Comparison of ENCODE assay signal across 1 cellular context in the genomic region with DNA sequence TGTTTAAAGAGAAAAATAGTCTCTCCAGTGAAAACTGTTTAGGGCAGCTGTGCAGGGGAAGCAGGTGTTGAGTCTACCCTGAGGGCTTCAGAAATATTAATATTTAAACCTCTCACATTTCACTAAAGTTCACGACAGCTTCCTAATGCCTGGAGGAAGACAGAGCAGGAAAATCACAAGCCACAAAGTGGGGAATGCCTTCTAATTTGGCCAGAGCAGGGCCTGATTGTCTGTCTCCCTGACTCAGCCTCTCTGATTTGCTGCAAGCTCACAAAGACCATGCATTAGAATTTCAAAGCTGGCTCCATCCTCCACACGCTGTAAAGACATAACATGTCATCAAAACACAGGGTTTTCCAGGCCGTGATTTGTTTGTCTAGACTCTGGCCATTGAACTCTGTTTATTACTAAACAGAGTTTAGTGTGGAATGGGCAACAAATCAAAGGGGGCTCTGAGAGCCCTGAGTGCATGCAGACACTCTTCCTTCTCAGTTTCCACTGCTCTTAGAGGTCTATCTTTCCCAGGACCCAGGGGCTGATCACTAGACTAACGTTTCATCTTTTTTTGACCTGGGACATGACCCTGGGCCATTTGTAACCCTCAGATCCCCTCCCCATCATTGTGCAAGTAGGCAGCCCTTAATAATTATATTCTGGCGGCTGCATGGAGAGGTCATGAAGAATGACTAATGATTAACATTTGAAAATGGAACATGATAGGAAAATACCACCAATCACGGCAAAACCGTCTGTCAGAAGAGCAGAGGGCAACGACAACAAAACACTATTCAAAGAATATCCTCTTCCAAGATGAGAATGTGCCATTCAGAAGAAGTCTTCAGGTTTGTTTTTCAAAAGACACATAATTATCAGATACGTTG.
TF ChIP-seq lines count a peak whose summit lies in the region.

No MANE protein-coding gene starts in this region.

TF ChIP-seq in HepG2, 621 proteins besides CTCF, POLR2A, EP300 and RAD21 (continued from another document and continues in another):
- TF ChIP-seq, protein P1, sequence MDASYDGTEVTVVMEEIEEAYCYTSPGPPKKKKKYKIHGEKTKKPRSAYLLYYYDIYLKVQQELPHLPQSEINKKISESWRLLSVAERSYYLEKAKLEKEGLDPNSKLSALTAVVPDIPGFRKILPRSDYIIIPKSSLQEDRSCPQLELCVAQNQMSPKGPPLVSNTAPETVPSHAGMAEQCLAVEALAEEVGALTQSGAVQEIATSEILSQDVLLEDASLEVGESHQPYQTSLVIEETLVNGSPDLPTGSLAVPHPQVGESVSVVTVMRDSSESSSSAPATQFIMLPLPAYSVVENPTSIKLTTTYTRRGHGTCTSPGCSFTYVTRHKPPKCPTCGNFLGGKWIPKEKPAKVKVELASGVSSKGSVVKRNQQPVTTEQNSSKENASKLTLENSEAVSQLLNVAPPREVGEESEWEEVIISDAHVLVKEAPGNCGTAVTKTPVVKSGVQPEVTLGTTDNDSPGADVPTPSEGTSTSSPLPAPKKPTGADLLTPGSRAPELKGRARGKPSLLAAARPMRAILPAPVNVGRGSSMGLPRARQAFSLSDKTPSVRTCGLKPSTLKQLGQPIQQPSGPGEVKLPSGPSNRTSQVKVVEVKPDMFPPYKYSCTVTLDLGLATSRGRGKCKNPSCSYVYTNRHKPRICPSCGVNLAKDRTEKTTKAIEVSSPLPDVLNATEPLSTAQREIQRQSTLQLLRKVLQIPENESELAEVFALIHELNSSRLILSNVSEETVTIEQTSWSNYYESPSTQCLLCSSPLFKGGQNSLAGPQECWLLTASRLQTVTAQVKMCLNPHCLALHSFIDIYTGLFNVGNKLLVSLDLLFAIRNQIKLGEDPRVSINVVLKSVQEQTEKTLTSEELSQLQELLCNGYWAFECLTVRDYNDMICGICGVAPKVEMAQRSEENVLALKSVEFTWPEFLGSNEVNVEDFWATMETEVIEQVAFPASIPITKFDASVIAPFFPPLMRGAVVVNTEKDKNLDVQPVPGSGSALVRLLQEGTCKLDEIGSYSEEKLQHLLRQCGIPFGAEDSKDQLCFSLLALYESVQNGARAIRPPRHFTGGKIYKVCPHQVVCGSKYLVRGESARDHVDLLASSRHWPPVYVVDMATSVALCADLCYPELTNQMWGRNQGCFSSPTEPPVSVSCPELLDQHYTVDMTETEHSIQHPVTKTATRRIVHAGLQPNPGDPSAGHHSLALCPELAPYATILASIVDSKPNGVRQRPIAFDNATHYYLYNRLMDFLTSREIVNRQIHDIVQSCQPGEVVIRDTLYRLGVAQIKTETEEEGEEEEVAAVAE (CRISPR knock-in tag; IDR thresholded peaks at IDR 0.05; ENCODE audit: borderline replicate concordance) = no peak
- TF ChIP-seq MED13 (CRISPR knock-in tag; IDR thresholded peaks at IDR 0.05) (peak; percentile 66; the same call in 1 of the 2 replicates), EED (CRISPR knock-in tag; IDR thresholded peaks at IDR 0.05) (no peak), ZNF253 (CRISPR knock-in tag; IDR thresholded peaks at IDR 0.05; ENCODE audit: borderline replicate concordance) (no peak), ZNF430 (CRISPR knock-in tag; IDR thresholded peaks at IDR 0.05) (no peak), ZNF724P (CRISPR knock-in tag; IDR thresholded peaks at IDR 0.05; ENCODE audit: borderline replicate concordance) (0 out of 2 replicates have a peak, but pooled peaks have one; percentile 38), HOXA5 (CRISPR knock-in tag; IDR thresholded peaks at IDR 0.05) (0 out of 2 replicates have a peak, but pooled peaks have one; percentile 46), ZNF34 (CRISPR knock-in tag; IDR thresholded peaks at IDR 0.05; ENCODE audit: borderline replicate concordance) (no peak), MATR3 (CRISPR knock-in tag; IDR thresholded peaks at IDR 0.05) (no peak), SRY (CRISPR knock-in tag; IDR thresholded peaks at IDR 0.05) (no peak), MAF1 (CRISPR knock-in tag; IDR thresholded peaks at IDR 0.05; ENCODE audit: borderline replicate concordance) (no peak), LCORL (IDR thresholded peaks at IDR 0.05) (no peak), LCORL (CRISPR knock-in tag; IDR thresholded peaks at IDR 0.05) (peak; percentile 63; the same call in 1 of the 2 replicates), SALL1 (CRISPR knock-in tag; IDR thresholded peaks at IDR 0.05) (peak; percentile 93), SP140L (CRISPR knock-in tag; IDR thresholded peaks at IDR 0.05; ENCODE audit: borderline replicate concordance) (peak; percentile 64; the same call in 1 of the 2 replicates), CC2D1A (CRISPR knock-in tag; IDR thresholded peaks at IDR 0.05) (0 out of 2 replicates have a peak, but pooled peaks have one; percentile 72), ZNF24 (IDR thresholded peaks at IDR 0.05) (no peak), ZNF766 (CRISPR knock-in tag; IDR thresholded peaks at IDR 0.05; ENCODE audit: borderline replicate concordance) (no peak), GTF3A (CRISPR knock-in tag; conservative IDR thresholded peaks at IDR 0.05) (no peak), KDM6A (CRISPR knock-in tag; IDR thresholded peaks at IDR 0.05; ENCODE audit: low read depth) (no peak), ZNF883 (CRISPR knock-in tag; IDR thresholded peaks at IDR 0.05; ENCODE audit: not compliant biosample characterization) (no peak), MXD4 (CRISPR knock-in tag; IDR thresholded peaks at IDR 0.05) (peak; percentile 38; the same call in 1 of the 2 replicates), ZNF225 (CRISPR knock-in tag; IDR thresholded peaks at IDR 0.05) (no peak), HNRNPH1 (optimal IDR thresholded peaks at IDR 0.05; ENCODE audit: low read depth, low read length) (no peak), TCF12 (IDR thresholded peaks at IDR 0.05) (no peak), TCF12 (CRISPR knock-in tag; IDR thresholded peaks at IDR 0.05) (peak; percentile 79; the same call in 1 of the 2 replicates), ZNF564 (CRISPR knock-in tag; IDR thresholded peaks at IDR 0.05) (no peak)
- TF ChIP-seq, protein P2, sequence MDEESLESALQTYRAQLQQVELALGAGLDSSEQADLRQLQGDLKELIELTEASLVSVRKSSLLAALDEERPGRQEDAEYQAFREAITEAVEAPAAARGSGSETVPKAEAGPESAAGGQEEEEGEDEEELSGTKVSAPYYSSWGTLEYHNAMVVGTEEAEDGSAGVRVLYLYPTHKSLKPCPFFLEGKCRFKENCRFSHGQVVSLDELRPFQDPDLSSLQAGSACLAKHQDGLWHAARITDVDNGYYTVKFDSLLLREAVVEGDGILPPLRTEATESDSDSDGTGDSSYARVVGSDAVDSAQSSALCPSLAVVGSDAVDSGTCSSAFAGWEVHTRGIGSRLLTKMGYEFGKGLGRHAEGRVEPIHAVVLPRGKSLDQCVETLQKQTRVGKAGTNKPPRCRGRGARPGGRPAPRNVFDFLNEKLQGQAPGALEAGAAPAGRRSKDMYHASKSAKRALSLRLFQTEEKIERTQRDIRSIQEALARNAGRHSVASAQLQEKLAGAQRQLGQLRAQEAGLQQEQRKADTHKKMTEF (CRISPR knock-in tag; IDR thresholded peaks at IDR 0.05) = peak; percentile 69; the same call in 1 of the 2 replicates
- TF ChIP-seq, protein P3, sequence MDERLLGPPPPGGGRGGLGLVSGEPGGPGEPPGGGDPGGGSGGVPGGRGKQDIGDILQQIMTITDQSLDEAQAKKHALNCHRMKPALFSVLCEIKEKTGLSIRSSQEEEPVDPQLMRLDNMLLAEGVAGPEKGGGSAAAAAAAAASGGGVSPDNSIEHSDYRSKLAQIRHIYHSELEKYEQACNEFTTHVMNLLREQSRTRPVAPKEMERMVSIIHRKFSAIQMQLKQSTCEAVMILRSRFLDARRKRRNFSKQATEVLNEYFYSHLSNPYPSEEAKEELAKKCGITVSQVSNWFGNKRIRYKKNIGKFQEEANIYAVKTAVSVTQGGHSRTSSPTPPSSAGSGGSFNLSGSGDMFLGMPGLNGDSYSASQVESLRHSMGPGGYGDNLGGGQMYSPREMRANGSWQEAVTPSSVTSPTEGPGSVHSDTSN (CRISPR knock-in tag; IDR thresholded peaks at IDR 0.05) = 0 out of 2 replicates have a peak, but pooled peaks have one; percentile 42
- TF ChIP-seq, protein P4, sequence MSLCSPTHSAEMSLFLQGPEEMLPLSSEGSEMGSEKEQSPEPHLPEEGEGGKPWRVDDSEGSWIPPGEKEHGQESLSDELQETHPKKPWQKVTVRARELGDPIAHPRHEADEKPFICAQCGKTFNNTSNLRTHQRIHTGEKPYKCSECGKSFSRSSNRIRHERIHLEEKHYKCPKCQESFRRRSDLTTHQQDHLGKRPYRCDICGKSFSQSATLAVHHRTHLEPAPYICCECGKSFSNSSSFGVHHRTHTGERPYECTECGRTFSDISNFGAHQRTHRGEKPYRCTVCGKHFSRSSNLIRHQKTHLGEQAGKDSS (CRISPR knock-in tag; IDR thresholded peaks at IDR 0.05; ENCODE audit: borderline replicate concordance, low read depth) = no peak
- TF ChIP-seq, protein P5, sequence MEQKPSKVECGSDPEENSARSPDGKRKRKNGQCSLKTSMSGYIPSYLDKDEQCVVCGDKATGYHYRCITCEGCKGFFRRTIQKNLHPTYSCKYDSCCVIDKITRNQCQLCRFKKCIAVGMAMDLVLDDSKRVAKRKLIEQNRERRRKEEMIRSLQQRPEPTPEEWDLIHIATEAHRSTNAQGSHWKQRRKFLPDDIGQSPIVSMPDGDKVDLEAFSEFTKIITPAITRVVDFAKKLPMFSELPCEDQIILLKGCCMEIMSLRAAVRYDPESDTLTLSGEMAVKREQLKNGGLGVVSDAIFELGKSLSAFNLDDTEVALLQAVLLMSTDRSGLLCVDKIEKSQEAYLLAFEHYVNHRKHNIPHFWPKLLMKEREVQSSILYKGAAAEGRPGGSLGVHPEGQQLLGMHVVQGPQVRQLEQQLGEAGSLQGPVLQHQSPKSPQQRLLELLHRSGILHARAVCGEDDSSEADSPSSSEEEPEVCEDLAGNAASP (CRISPR knock-in tag; IDR thresholded peaks at IDR 0.05; ENCODE audit: borderline replicate concordance) = peak; percentile 77; the same call in 1 of the 2 replicates
- TF ChIP-seq, protein P6, sequence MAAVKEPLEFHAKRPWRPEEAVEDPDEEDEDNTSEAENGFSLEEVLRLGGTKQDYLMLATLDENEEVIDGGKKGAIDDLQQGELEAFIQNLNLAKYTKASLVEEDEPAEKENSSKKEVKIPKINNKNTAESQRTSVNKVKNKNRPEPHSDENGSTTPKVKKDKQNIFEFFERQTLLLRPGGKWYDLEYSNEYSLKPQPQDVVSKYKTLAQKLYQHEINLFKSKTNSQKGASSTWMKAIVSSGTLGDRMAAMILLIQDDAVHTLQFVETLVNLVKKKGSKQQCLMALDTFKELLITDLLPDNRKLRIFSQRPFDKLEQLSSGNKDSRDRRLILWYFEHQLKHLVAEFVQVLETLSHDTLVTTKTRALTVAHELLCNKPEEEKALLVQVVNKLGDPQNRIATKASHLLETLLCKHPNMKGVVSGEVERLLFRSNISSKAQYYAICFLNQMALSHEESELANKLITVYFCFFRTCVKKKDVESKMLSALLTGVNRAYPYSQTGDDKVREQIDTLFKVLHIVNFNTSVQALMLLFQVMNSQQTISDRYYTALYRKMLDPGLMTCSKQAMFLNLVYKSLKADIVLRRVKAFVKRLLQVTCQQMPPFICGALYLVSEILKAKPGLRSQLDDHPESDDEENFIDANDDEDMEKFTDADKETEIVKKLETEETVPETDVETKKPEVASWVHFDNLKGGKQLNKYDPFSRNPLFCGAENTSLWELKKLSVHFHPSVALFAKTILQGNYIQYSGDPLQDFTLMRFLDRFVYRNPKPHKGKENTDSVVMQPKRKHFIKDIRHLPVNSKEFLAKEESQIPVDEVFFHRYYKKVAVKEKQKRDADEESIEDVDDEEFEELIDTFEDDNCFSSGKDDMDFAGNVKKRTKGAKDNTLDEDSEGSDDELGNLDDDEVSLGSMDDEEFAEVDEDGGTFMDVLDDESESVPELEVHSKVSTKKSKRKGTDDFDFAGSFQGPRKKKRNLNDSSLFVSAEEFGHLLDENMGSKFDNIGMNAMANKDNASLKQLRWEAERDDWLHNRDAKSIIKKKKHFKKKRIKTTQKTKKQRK (IDR thresholded peaks at IDR 0.05; ENCODE audit: low read length) = no peak
- TF ChIP-seq, protein P7, sequence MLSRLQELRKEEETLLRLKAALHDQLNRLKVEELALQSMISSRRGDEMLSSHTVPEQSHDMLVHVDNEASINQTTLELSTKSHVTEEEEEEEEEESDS (CRISPR knock-in tag; IDR thresholded peaks at IDR 0.05; ENCODE audit: borderline replicate concordance) = no peak
